Comparison of ENCODE assay signal across 16 cellular contexts in the genomic region with DNA sequence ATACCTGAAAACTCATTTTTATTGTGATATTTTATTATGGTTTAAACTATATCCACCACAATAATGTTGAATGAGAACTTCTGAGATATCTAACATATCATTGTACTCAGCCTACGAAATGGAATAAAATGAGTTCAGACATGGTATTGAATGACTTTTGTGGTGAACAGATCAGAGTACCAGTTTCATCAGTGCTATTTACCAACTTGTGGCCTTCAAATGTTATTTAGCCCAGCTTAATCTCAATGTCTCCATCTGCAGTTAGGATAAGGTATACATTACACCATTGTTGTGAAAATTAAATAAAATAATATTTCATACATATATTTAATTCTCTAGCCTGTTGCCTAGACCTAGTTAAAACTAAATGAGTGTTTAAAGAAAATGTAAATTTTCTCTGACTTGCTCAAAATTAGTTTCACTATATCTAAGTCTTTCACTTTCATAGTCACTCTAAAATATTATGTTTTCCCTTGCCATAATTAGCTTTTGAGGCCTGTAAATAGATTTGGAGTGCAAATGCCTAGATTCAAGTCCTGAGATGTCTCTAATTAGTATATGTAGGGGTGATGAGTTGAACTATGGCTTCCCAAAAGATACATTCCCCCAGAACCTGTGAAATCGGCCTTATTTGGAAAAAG.
DNase-seq lines count a peak whose midpoint lies in the region; ATAC-seq, FAIRE-seq and TF ChIP-seq lines count a peak whose summit lies in the region.
"Had no signal": no experiment of that assay in that cellular context is flagged by ENCODE, and none has a peak within 500 bp of the region (broad histone marks: within the 10 kb centered on the region; RNA-seq: fewer than 3 reads in every experiment).

No MANE protein-coding gene starts in this region.

- peaks cover 4% of the 10 kb centered on the region for H3K9me3 Mint-ChIP-seq in type B pancreatic cell

- peaks cover 3% of the 10 kb centered on the region for H3K36me3 Mint-ChIP-seq in type B pancreatic cell
- H3K36me3 Mint-ChIP-seq: IgD-negative memory B cell had no signal

- ATAC-seq in HG02885 (IDR thresholded peaks at IDR 0.05; ENCODE audit: poor library complexity, unreplicated experiment) (peak; percentile 71), HG03108 (IDR thresholded peaks at IDR 0.05; ENCODE audit: unreplicated experiment) (no peak), pancreas (no peak)
- ATAC-seq: lower lobe of right lung had no signal

- no peaks in the 10 kb centered on the region for H3K4me1 ChIP-seq in pancreas
- H3K4me1 ChIP-seq: lower lobe of right lung had no signal

- intact Hi-C loops in pancreas (cut with DNase I) = no loop called here

- H3K9me3 ChIP-seq in pancreas = no peaks in the 10 kb centered on the region
- H3K9me3 ChIP-seq: lower lobe of right lung had no signal

- no peaks in the 10 kb centered on the region for H3K27me3 Mint-ChIP-seq in type B pancreatic cell
- H3K27me3 Mint-ChIP-seq: IgD-negative memory B cell had no signal

- no peaks in the 10 kb centered on the region for H3K27me3 ChIP-seq in pancreas

- DNase-seq in DMS53 (lab: John Stamatoyannopoulos, UW) (peak; percentile 15), DMS53 treated with DMSO at 0.1 percent for 48 hours (lab: John Stamatoyannopoulos, UW; ENCODE audit: unreplicated experiment) (no peak), HT-29 (ENCODE audit: low spot score) (peak; percentile 2), type B pancreatic cell (ENCODE audit: extremely low spot score, unreplicated experiment) (no peak), NCI-H69 (lab: John Stamatoyannopoulos, UW) (no peak), pancreas (no peak)
- DNase-seq: 8988T; activated CD8-positive, alpha-beta memory T cell treated with anti-CD3 and anti-CD28 coated beads, Interleukin-2, amount 50 U/mL, for 48 hours; effector CD4-positive, alpha-beta T cell; H7; lower lobe of right lung; NCI-H2081 treated with DMSO at 0.1 percent for 48 hours; stimulated activated naive CD4-positive, alpha-beta T cell had no signal

- H3K4me1 Mint-ChIP-seq in type B pancreatic cell (ENCODE audit: unreplicated experiment) = no peaks in the 10 kb centered on the region

- no peaks in the 10 kb centered on the region for H3K36me3 ChIP-seq in pancreas
- H3K36me3 ChIP-seq: lower lobe of right lung had no signal

- WGBS in pancreas, 2 donors = 55 to 69% methylated on average over 2 of the region's 2 CpGs

- H3K27ac ChIP-seq in pancreas = no peak overlapping the region
- H3K27ac ChIP-seq: lower lobe of right lung had no signal

- no peak overlapping the region for H3K4me3 ChIP-seq in pancreas
- H3K4me3 ChIP-seq: lower lobe of right lung had no signal

- no peak overlapping the region for H3K27ac Mint-ChIP-seq in type B pancreatic cell
- H3K27ac Mint-ChIP-seq: IgD-negative memory B cell had no signal

- H3K4me3 Mint-ChIP-seq in type B pancreatic cell = no peak overlapping the region
- H3K4me3 Mint-ChIP-seq: IgD-negative memory B cell had no signal

- peak; percentile 23 for TF ChIP-seq CTCF in type B pancreatic cell (conservative IDR thresholded peaks at IDR 0.05)
- no peak for TF ChIP-seq CTCF in pancreas (IDR thresholded peaks at IDR 0.05)

- FAIRE-seq in pancreas (lab: Jason Lieb, UNC) = no peak

Comparison
In these comparisons a context has a peak if more than half of its experiments do, and no peak if none do; other contexts are left out.
1. DNase-seq: peak in DMS53 (single experiment) and HT-29 (single experiment); none in DMS53 treated with DMSO at 0.1 percent for 48 hours (single experiment), type B pancreatic cell (single experiment), NCI-H69 (single experiment) and pancreas (0 of 6).